7 cellular contexts compared by ENCODE assay signal in genomic region chr10:101974091-101974799, GRCh38.
A peak's percentile ranks its signal among the peaks of the same experiment; 100 is the strongest.
DNase-seq lines count a peak whose midpoint lies in the region; ATAC-seq and TF ChIP-seq lines count a peak whose summit lies in the region.

No MANE protein-coding gene starts in this region.

- H3K4me2 ChIP-seq in H9 (ENCODE audit: insufficient read depth, insufficient read length, low read length) = no peak overlapping the region
- H3K4me2 ChIP-seq in neural progenitor cell = peak overlapping the region; percentile 64

- no peak overlapping the region for H3K56ac ChIP-seq in H9 (ENCODE audit: insufficient read length, low read depth, low read length)

- H3K36me3 ChIP-seq in neural progenitor cell = no peaks in the 10 kb centered on the region

- H3K27me3 ChIP-seq in H9 (ENCODE audit: insufficient read depth, low read length) (no peaks in the 10 kb centered on the region), neural progenitor cell (no peaks in the 10 kb centered on the region)

- H3K79me2 ChIP-seq in H9 (ENCODE audit: insufficient read depth, low read length) = no peaks in the 10 kb centered on the region
- H3K79me2 ChIP-seq in neural progenitor cell (ENCODE audit: low read depth) = no peaks in the 10 kb centered on the region

- peak overlapping the region; percentile 10 for H3K4me3 ChIP-seq in neural progenitor cell

- H3K18ac ChIP-seq in H9 (ENCODE audit: insufficient read length, low read depth, low read length) = no peak overlapping the region

- H4K20me1 ChIP-seq in H9 (ENCODE audit: control insufficient read depth, insufficient read depth, insufficient read length) = no peaks in the 10 kb centered on the region
- no peaks in the 10 kb centered on the region for H4K20me1 ChIP-seq in neural progenitor cell (ENCODE audit: low read depth)

- no peaks in the 10 kb centered on the region for H3K79me1 ChIP-seq in H9 (ENCODE audit: insufficient read depth, low read depth, low read length, poor library complexity, severe bottlenecking)

- H3K14ac ChIP-seq in H9 (ENCODE audit: insufficient read depth, low read length) = no peak overlapping the region

- H2AFZ ChIP-seq in H9 (ENCODE audit: low read length) (no peak overlapping the region), neural progenitor cell (replicated peaks) (no peak overlapping the region)

- H3K9ac ChIP-seq in H9 (ENCODE audit: extremely low read depth, insufficient read length, low read length) = no peak overlapping the region
- H3K9ac ChIP-seq in neural progenitor cell = no peak overlapping the region

- H4K5ac ChIP-seq in H9 (ENCODE audit: insufficient read length, low read depth, low read length) = no peak overlapping the region

- H4K91ac ChIP-seq in H9 (ENCODE audit: insufficient read length, low read depth, low read length) = no peak overlapping the region

- no peak overlapping the region for H2BK120ac ChIP-seq in H9 (ENCODE audit: low read depth, low read length, poor library complexity, severe bottlenecking)

- no peak overlapping the region for H4K8ac ChIP-seq in H9 (replicated peaks; ENCODE audit: insufficient read length, low read depth, low read length)

- peaks cover 30% of the 10 kb centered on the region for H3F3A ChIP-seq in neural progenitor cell (ENCODE audit: low read depth)

- H3K27me3 Mint-ChIP-seq in H9 (ENCODE audit: low read depth) = no peaks in the 10 kb centered on the region
- H3K27me3 Mint-ChIP-seq in chondrocyte (ENCODE audit: low read depth) = no peaks in the 10 kb centered on the region
- peaks cover 2% of the 10 kb centered on the region for H3K27me3 Mint-ChIP-seq in neural progenitor cell (ENCODE audit: insufficient read depth, low read depth)

- no peaks in the 10 kb centered on the region for H3K9me3 Mint-ChIP-seq in H9
- no peaks in the 10 kb centered on the region for H3K9me3 Mint-ChIP-seq in chondrocyte (ENCODE audit: low read depth)
- H3K9me3 Mint-ChIP-seq in neural progenitor cell = peaks cover 2% of the 10 kb centered on the region

- no peaks in the 10 kb centered on the region for H3K9me3 ChIP-seq in H9 (ENCODE audit: control insufficient read depth, low read depth, low read length)
- H3K9me3 ChIP-seq in neural progenitor cell (ENCODE audit: low read depth) = no peaks in the 10 kb centered on the region

- H3K23me2 ChIP-seq in H9 (ENCODE audit: insufficient read length, low read depth, low read length, poor library complexity, severe bottlenecking) = no peaks in the 10 kb centered on the region

- no peak overlapping the region for H2BK12ac ChIP-seq in H9 (ENCODE audit: insufficient read length, low read depth, low read length)

- H3T11ph ChIP-seq in H9 (ENCODE audit: low read length) = no peak overlapping the region

- no peak overlapping the region for H3K27ac ChIP-seq in H9 (ENCODE audit: insufficient read length, low read depth, low read length)
- H3K27ac ChIP-seq in neural progenitor cell = peak overlapping the region; percentile 82

- no peak for TF ChIP-seq CTCF in H9 (conservative IDR thresholded peaks at IDR 0.05)
- no peak for TF ChIP-seq CTCF in chondrocyte (IDR thresholded peaks at IDR 0.05)
- no peak for TF ChIP-seq CTCF in neural progenitor cell (IDR thresholded peaks at IDR 0.05)

- H3K4me3 Mint-ChIP-seq in H9 (no peak overlapping the region), chondrocyte (ENCODE audit: unreplicated experiment) (no peak overlapping the region), neural progenitor cell (no peak overlapping the region)

- H3K4me1 ChIP-seq in H9 (ENCODE audit: insufficient read depth, low read length) (no peaks in the 10 kb centered on the region; the same call in 1 of the 2 replicates), neural progenitor cell (peaks cover 19% of the 10 kb centered on the region)

- H2BK20ac ChIP-seq in H9 (ENCODE audit: low read depth, low read length, poor library complexity, severe bottlenecking) = no peak overlapping the region

- H3K4me1 Mint-ChIP-seq in H9 = peaks cover 13 to 27% of the 10 kb centered on the region in 2 experiments
- H3K4me1 Mint-ChIP-seq in chondrocyte (ENCODE audit: low read depth) = peaks cover 16% of the 10 kb centered on the region
- peaks cover 9% of the 10 kb centered on the region for H3K4me1 Mint-ChIP-seq in neural progenitor cell

- DNase-seq in H9 = no peak
- DNase-seq in NCI-H69 (lab: John Stamatoyannopoulos, UW) = peak; percentile 98
- DNase-seq in chondrocyte (ENCODE audit: low spot score) = no peak
- peak; percentile 32 for DNase-seq in neural progenitor cell (ENCODE audit: low spot score)
- DNase-seq in T-helper 9 cell = no peak
- DNase-seq in mesenteric fat pad (ENCODE audit: low spot score) = no peak

- H3K27ac Mint-ChIP-seq in H9 (peak overlapping the region in 2 of 3 experiments; percentile 0 to 11; a peak in 3 of 7 replicates), chondrocyte (ENCODE audit: unreplicated experiment) (peak overlapping the region; percentile 9), neural progenitor cell (no peak overlapping the region)

- no peak overlapping the region for H2AK5ac ChIP-seq in H9 (ENCODE audit: insufficient read length, low read length)

- H2BK15ac ChIP-seq in H9 (ENCODE audit: low read depth, low read length) = no peak overlapping the region

- WGBS in H9 (ENCODE audit: extremely low coverage, insufficient read length, low lambda C conversion rate) = no CpG with 5 or more reads among the region's 3 CpGs

- H3K4ac ChIP-seq in H9 (ENCODE audit: low read depth, low read length) = no peak overlapping the region

- no peak overlapping the region for H3K23ac ChIP-seq in H9 (ENCODE audit: insufficient read length, low read depth, low read length)

- H3K36me3 Mint-ChIP-seq in H9 (ENCODE audit: insufficient read depth in 1 of 3, low read depth in 3 of 3) (peaks cover 0 to 29% (median 16%) of the 10 kb centered on the region in 3 experiments; a peak in 6 of 7 replicates), chondrocyte (ENCODE audit: low read depth) (peaks cover 11% of the 10 kb centered on the region), neural progenitor cell (peaks cover 23% of the 10 kb centered on the region)

- no peak for ATAC-seq in HG03521 (IDR thresholded peaks at IDR 0.05; ENCODE audit: unreplicated experiment)

- H2BK5ac ChIP-seq in H9 (ENCODE audit: insufficient read length, low read length) = no peak overlapping the region

Comparison
In these comparisons a context has a peak if more than half of its experiments do, and no peak if none do; other contexts are left out.
1. DNase-seq: peak in NCI-H69 (single experiment) and neural progenitor cell (single experiment); none in H9 (single experiment), chondrocyte (single experiment), T-helper 9 cell (single experiment) and mesenteric fat pad (single experiment).